ENCODE assay signal across 19 cellular contexts in the genomic region with DNA sequence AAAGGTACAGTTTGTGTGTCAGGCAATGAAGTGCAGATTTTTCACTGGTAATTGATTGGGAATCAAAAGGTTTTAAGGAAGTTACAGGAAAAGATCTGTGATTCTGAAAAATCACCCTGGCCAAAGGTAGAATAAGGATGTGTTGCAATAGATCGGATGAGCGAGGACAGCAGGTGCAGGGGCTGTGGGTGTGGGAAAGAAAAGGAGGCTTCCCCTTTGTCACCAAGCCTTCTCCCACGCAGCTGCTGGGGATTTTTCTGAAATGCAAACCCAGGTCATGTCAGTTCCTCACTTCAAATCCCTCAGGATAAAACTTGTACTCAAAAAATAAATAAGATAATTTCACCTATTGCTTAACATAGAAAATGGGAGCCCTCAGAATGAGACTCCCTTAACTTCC. TPM values are rescaled to one million over a fixed set of nuclear protein-coding genes. Genes with fewer than 3 reads are reported as not detected.
DNase-seq lines count a peak whose midpoint lies in the region; ATAC-seq and TF ChIP-seq lines count a peak whose summit lies in the region.
"Had no signal": no experiment of that assay in that cellular context is flagged by ENCODE, and none has a peak within 500 bp of the region (broad histone marks: within the 10 kb centered on the region; RNA-seq: fewer than 3 reads in every experiment).

No MANE protein-coding gene starts in this region.

- H3K4me3 Mint-ChIP-seq in activated T-cell treated with anti-CD3 and anti-CD28 coated beads, Interleukin-2, amount 50 U/mL, for 24 hours = no peak overlapping the region
- peak overlapping the region; percentile 45 for H3K4me3 Mint-ChIP-seq in activated naive CD8-positive, alpha-beta T cell
- no peak overlapping the region for H3K4me3 Mint-ChIP-seq in stimulated activated memory B cell treated with anti-CD40 and anti-IgM and Interleukin-4, amounts not matched to agents 10 μg/mL and 1 μg/mL and 100 μg/mL, for 72 hours

- no peak overlapping the region for H3K4me3 ChIP-seq in hepatocyte
- H3K4me3 ChIP-seq: HAP-1, lung, upper lobe of right lung had no signal

- ATAC-seq in stimulated activated memory B cell treated with anti-CD40 and anti-IgM and Interleukin-4, amounts not matched to agents 10 μg/mL and 1 μg/mL and 100 μg/mL, for 72 hours = peak; percentile 32
- ATAC-seq: upper lobe of right lung had no signal

- no peak for TF ChIP-seq CTCF in hepatocyte (IDR thresholded peaks at IDR 0.05; ENCODE audit: poor library complexity)

- H3K4me2 ChIP-seq in hepatocyte = no peak overlapping the region

- H3K27ac ChIP-seq in hepatocyte = no peak overlapping the region
- H3K27ac ChIP-seq: upper lobe of right lung, WERI-Rb-1 had no signal

- no peaks in the 10 kb centered on the region for H3K4me1 ChIP-seq in hepatocyte (ENCODE audit: insufficient read depth)
- H3K4me1 ChIP-seq: upper lobe of right lung had no signal

- H3K4me1 Mint-ChIP-seq in activated T-cell treated with anti-CD3 and anti-CD28 coated beads, Interleukin-2, amount 50 U/mL, for 24 hours (ENCODE audit: low read depth) = peaks cover 59% of the 10 kb centered on the region
- H3K4me1 Mint-ChIP-seq in activated naive CD8-positive, alpha-beta T cell (ENCODE audit: low read depth) = peaks cover 64% of the 10 kb centered on the region
- peaks cover 61% of the 10 kb centered on the region for H3K4me1 Mint-ChIP-seq in stimulated activated memory B cell treated with anti-CD40 and anti-IgM and Interleukin-4, amounts not matched to agents 10 μg/mL and 1 μg/mL and 100 μg/mL, for 72 hours

- 89% methylated on average over 3 of the region's 3 CpGs for WGBS in hepatocyte (ENCODE audit: low lambda C conversion rate, missing lambda C conversion rate)

- no peaks in the 10 kb centered on the region for H3K79me2 ChIP-seq in hepatocyte

- H3K27ac Mint-ChIP-seq in activated T-cell treated with anti-CD3 and anti-CD28 coated beads, Interleukin-2, amount 50 U/mL, for 24 hours = peak overlapping the region; percentile 24
- peak overlapping the region; percentile 73 for H3K27ac Mint-ChIP-seq in activated naive CD8-positive, alpha-beta T cell
- peak overlapping the region; percentile 57 for H3K27ac Mint-ChIP-seq in stimulated activated memory B cell treated with anti-CD40 and anti-IgM and Interleukin-4, amounts not matched to agents 10 μg/mL and 1 μg/mL and 100 μg/mL, for 72 hours

- H2AFZ ChIP-seq in hepatocyte = no peak overlapping the region

- no peaks in the 10 kb centered on the region for H3K27me3 Mint-ChIP-seq in activated T-cell treated with anti-CD3 and anti-CD28 coated beads, Interleukin-2, amount 50 U/mL, for 24 hours
- no peaks in the 10 kb centered on the region for H3K27me3 Mint-ChIP-seq in activated naive CD8-positive, alpha-beta T cell
- H3K27me3 Mint-ChIP-seq in stimulated activated memory B cell treated with anti-CD40 and anti-IgM and Interleukin-4, amounts not matched to agents 10 μg/mL and 1 μg/mL and 100 μg/mL, for 72 hours = no peaks in the 10 kb centered on the region

- no peaks in the 10 kb centered on the region for H3K9me2 ChIP-seq in hepatocyte (replicated peaks; ENCODE audit: insufficient read depth)

- H3K36me3 Mint-ChIP-seq in activated T-cell treated with anti-CD3 and anti-CD28 coated beads, Interleukin-2, amount 50 U/mL, for 24 hours (ENCODE audit: low read depth) = peaks cover 2% of the 10 kb centered on the region
- H3K36me3 Mint-ChIP-seq in activated naive CD8-positive, alpha-beta T cell = no peaks in the 10 kb centered on the region
- no peaks in the 10 kb centered on the region for H3K36me3 Mint-ChIP-seq in stimulated activated memory B cell treated with anti-CD40 and anti-IgM and Interleukin-4, amounts not matched to agents 10 μg/mL and 1 μg/mL and 100 μg/mL, for 72 hours

- no peaks in the 10 kb centered on the region for H4K20me1 ChIP-seq in hepatocyte (ENCODE audit: insufficient read depth, poor library complexity, severe bottlenecking)

- H3K27me3 ChIP-seq in hepatocyte = no peaks in the 10 kb centered on the region
- H3K27me3 ChIP-seq: upper lobe of right lung had no signal

- no peaks in the 10 kb centered on the region for H3K9me3 Mint-ChIP-seq in activated T-cell treated with anti-CD3 and anti-CD28 coated beads, Interleukin-2, amount 50 U/mL, for 24 hours
- no peaks in the 10 kb centered on the region for H3K9me3 Mint-ChIP-seq in activated naive CD8-positive, alpha-beta T cell (ENCODE audit: low read depth)
- no peaks in the 10 kb centered on the region for H3K9me3 Mint-ChIP-seq in stimulated activated memory B cell treated with anti-CD40 and anti-IgM and Interleukin-4, amounts not matched to agents 10 μg/mL and 1 μg/mL and 100 μg/mL, for 72 hours

- no peaks in the 10 kb centered on the region for H3K36me3 ChIP-seq in hepatocyte (replicated peaks; ENCODE audit: insufficient read depth, low read depth)
- H3K36me3 ChIP-seq: HAP-1, upper lobe of right lung, WERI-Rb-1 had no signal

- no peaks in the 10 kb centered on the region for H3K9me3 ChIP-seq in hepatocyte (ENCODE audit: low read depth)
- H3K9me3 ChIP-seq: upper lobe of right lung had no signal

- no peak for DNase-seq in activated T-cell treated with anti-CD3 and anti-CD28 coated beads, Interleukin-2, amount 50 U/mL, for 24 hours
- DNase-seq in activated T-cell treated with anti-CD3 and anti-CD28 coated beads, Interleukin-2, amount 50 U/mL, for 48 hours = no peak
- DNase-seq in LHCN-M2 (ENCODE audit: low read depth) (peak; percentile 77), hepatocyte (ENCODE audit: low spot score) (no peak), DMS 273 treated with DMSO at 0.1 percent for 48 hours (lab: John Stamatoyannopoulos, UW) (no peak), NK-92 (lab: John Stamatoyannopoulos, UW; ENCODE audit: unreplicated experiment) (no peak)
- DNase-seq: DMS153, hypothalamus, NCI-H1436 treated with DMSO at 0.1 percent for 48 hours, NCI-H526, occipital lobe, SIG-M5, small intestine, upper lobe of right lung, WERI-Rb-1 had no signal

RNA-seq across cellular contexts. Expression of a gene that starts 47.9 kb away (rescaled TPM):
- 19.5 and 22.5 TPM in 2 replicates for total RNA-seq in LHCN-M2 (2014; rRNA removed)
- 35.9 TPM for polyA plus RNA-seq in LHCN-M2 (2012)
- total RNA-seq in hepatocyte = 41.0 and 50.1 TPM in 2 replicates
- 55.8 and 56.1 TPM in 2 replicates for polyA plus RNA-seq in hepatocyte

RNA-seq across cellular contexts. Expression of a gene that starts 48.4 kb away (rescaled TPM):
- total RNA-seq in LHCN-M2 (2014; rRNA removed) = 36.6 and 40.9 TPM in 2 replicates
- polyA plus RNA-seq in LHCN-M2 (2012) = 48.1 TPM
- 30.2 and 33.0 TPM in 2 replicates for total RNA-seq in hepatocyte
- polyA plus RNA-seq in hepatocyte = 34.6 and 47.7 TPM in 2 replicates
